9 cellular contexts compared by ENCODE assay signal in the genomic region with DNA sequence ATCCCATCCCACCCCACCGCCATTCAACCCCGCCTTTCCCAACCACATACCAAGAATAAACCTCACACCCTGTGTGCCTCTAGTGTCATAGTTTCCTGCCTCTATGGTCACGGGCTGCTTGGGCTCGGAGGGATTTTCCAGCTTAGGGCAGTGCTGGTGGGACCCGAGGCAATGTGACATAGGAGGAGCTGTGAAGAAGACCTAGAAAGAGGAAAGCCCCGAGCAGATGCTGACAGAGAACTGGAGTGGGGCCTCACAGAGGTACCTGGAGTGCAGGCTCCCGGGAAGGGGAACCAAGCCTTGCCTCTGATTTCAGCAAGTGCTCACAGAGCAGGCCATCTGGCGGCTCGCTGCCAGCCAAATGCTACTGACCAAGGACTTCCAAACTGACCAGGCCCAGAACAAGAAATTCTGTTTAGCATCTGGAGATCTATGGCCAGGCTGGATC.
DNase-seq lines count a peak whose midpoint lies in the region; ATAC-seq and FAIRE-seq lines count a peak whose summit lies in the region.
"Had no signal": no experiment of that assay in that cellular context is flagged by ENCODE, and none has a peak within 500 bp of the region (broad histone marks: within the 10 kb centered on the region; RNA-seq: fewer than 3 reads in every experiment).

No MANE protein-coding gene starts in this region.

- peak overlapping the region; percentile 41 for H3K4me3 Mint-ChIP-seq in T-helper 1 cell treated with Interleukin-12 subunit alpha and Interleukin-12 subunit beta and Interleukin-4 antibody, amounts not matched to agents 30 μg/mL and 1 μg/mL, for 36 hours
- peak overlapping the region; percentile 40 for H3K4me3 Mint-ChIP-seq in central memory CD8-positive, alpha-beta T cell

- no peaks in the 10 kb centered on the region for H3K9me3 Mint-ChIP-seq in T-helper 1 cell treated with Interleukin-12 subunit alpha and Interleukin-12 subunit beta and Interleukin-4 antibody, amounts not matched to agents 30 μg/mL and 1 μg/mL, for 36 hours
- H3K9me3 Mint-ChIP-seq in central memory CD8-positive, alpha-beta T cell, result no peaks in the 10 kb centered on the region

- H3K36me3 Mint-ChIP-seq in T-helper 1 cell treated with Interleukin-12 subunit alpha and Interleukin-12 subunit beta and Interleukin-4 antibody, amounts not matched to agents 30 μg/mL and 1 μg/mL, for 36 hours (ENCODE audit: low read depth), result no peaks in the 10 kb centered on the region
- peaks cover 2% of the 10 kb centered on the region for H3K36me3 Mint-ChIP-seq in central memory CD8-positive, alpha-beta T cell (ENCODE audit: insufficient read depth)

- no peaks in the 10 kb centered on the region for H3K27me3 Mint-ChIP-seq in T-helper 1 cell treated with Interleukin-12 subunit alpha and Interleukin-12 subunit beta and Interleukin-4 antibody, amounts not matched to agents 30 μg/mL and 1 μg/mL, for 36 hours (ENCODE audit: low read depth)
- no peaks in the 10 kb centered on the region for H3K27me3 Mint-ChIP-seq in central memory CD8-positive, alpha-beta T cell

- DNase-seq in GM18507 (ENCODE audit: extremely low spot score, insufficient read length, low read depth), result peak; percentile 68
- peak; percentile 46 to 83 for DNase-seq in central memory CD8-positive, alpha-beta T cell (ENCODE audit: low spot score in 2 of 2)
- peak; percentile 35 for DNase-seq in stimulated activated CD8-positive, alpha-beta memory T cell treated with anti-CD3 and anti-CD28 coated beads, Interleukin-15, amount 100 ng/mL, for 1 hour (ENCODE audit: low read depth)
- no peak for DNase-seq in NCI-H510A (lab: John Stamatoyannopoulos, UW)
- no peak for DNase-seq in epidermal melanocyte (ENCODE audit: insufficient read length, low spot score)
- no peak for DNase-seq in NCI-H2081 (lab: John Stamatoyannopoulos, UW)

- FAIRE-seq in GM18507 (lab: Jason Lieb, UNC), result peak; percentile 94
- FAIRE-seq: endometrium had no signal

- ATAC-seq in HG02588 (IDR thresholded peaks at IDR 0.05; ENCODE audit: unreplicated experiment), result peak; percentile 73
- peak; percentile 84 for ATAC-seq in central memory CD8-positive, alpha-beta T cell (replicated peaks; ENCODE audit: extremely low read depth, poor library complexity, severe bottlenecking)

- peaks cover 57% of the 10 kb centered on the region for H3K4me1 Mint-ChIP-seq in T-helper 1 cell treated with Interleukin-12 subunit alpha and Interleukin-12 subunit beta and Interleukin-4 antibody, amounts not matched to agents 30 μg/mL and 1 μg/mL, for 36 hours (ENCODE audit: low read depth)
- peaks cover 38% of the 10 kb centered on the region for H3K4me1 Mint-ChIP-seq in central memory CD8-positive, alpha-beta T cell

- peak overlapping the region; percentile 83 for H3K27ac Mint-ChIP-seq in T-helper 1 cell treated with Interleukin-12 subunit alpha and Interleukin-12 subunit beta and Interleukin-4 antibody, amounts not matched to agents 30 μg/mL and 1 μg/mL, for 36 hours
- peak overlapping the region; percentile 93 for H3K27ac Mint-ChIP-seq in central memory CD8-positive, alpha-beta T cell (ENCODE audit: low read depth)

Comparison
In these comparisons a context has a peak if more than half of its experiments do, and no peak if none do; other contexts are left out.
1. DNase-seq: peak in GM18507 (single experiment), central memory CD8-positive, alpha-beta T cell (2 of 2) and stimulated activated CD8-positive, alpha-beta memory T cell treated with anti-CD3 and anti-CD28 coated beads, Interleukin-15, amount 100 ng/mL, for 1 hour (single experiment); none in NCI-H510A (single experiment), epidermal melanocyte (single experiment) and NCI-H2081 (0 of 2).